In the genomic region with DNA sequence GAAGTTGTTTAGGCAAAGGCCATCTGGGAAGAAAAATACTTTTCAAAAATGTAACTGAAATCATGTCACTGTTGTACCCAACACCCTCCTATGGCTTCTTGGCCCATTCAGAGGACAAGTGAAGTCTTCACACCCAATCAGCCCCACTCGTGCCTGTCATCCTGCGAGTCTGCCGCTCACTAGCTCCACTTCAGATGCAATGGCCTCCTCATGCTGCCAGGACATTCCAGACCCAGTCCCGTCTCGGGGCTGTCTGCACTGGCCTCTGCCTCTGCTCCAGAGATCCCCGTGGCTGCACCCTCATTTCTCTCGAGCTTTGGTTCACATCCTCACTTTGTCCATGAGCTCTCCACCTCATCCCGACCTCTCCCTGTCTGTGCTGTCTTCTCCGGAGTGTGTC, we compare ENCODE assay signal across 25 cellular contexts.
DNase-seq lines count a peak whose midpoint lies in the region; ATAC-seq and TF ChIP-seq lines count a peak whose summit lies in the region.
"Had no signal": no experiment of that assay in that cellular context is flagged by ENCODE, and none has a peak within 500 bp of the region (broad histone marks: within the 10 kb centered on the region; RNA-seq: fewer than 3 reads in every experiment).

No MANE protein-coding gene starts in this region.

- 30% methylated on average over 9 of the region's 9 CpGs; no CpG with 5 or more reads in 1 of the 2 donors for WGBS in gastroesophageal sphincter (ENCODE audit: low coverage in 1 of 2), 2 donors
- 44 to 46% methylated on average over 9 of the region's 9 CpGs for WGBS in thyroid gland, 2 donors
- WGBS in adrenal gland, 4 donors = 77 to 81% (median 79%) methylated on average over 8 to 9 of the region's 9 CpGs

- no peaks in the 10 kb centered on the region for H3K9me3 Mint-ChIP-seq in activated CD8-positive, alpha-beta T cell treated with anti-CD3 and anti-CD28 coated beads, Interleukin-2, amount 10 ng/mL, durations not matched to agents 7 days and 5 days (ENCODE audit: insufficient read depth)
- H3K9me3 Mint-ChIP-seq: activated CD4-positive, alpha-beta memory T cell treated with anti-CD3 and anti-CD28 coated beads, Interleukin-2, amount 10 ng/mL, durations not matched to agents 7 days and 5 days; activated T-helper 17 cell treated with anti-CD3 and anti-CD28 coated beads, Interleukin-2, amount 50 U/mL, for 72 hours; CD4-positive, CD25-positive, alpha-beta regulatory T cell; immature natural killer cell; stimulated activated naive CD8-positive, alpha-beta T cell treated with anti-CD3 and anti-CD28 coated beads, Interleukin-15, amount 100 ng/mL, for 72 hours; T-helper 1 cell treated with Interleukin-12 subunit alpha and Interleukin-12 subunit beta and Interleukin-4 antibody, amounts not matched to agents 30 μg/mL and 1 μg/mL, for 36 hours had no signal

- DNase-seq in NCI-H69 (lab: John Stamatoyannopoulos, UW) = peak; percentile 39
- peak; percentile 41 to 46 for DNase-seq in thyroid gland
- no peak for DNase-seq in adrenal gland
- no peak for DNase-seq in AG08395 (ENCODE audit: low spot score)
- no peak for DNase-seq in activated CD8-positive, alpha-beta T cell treated with anti-CD3 and anti-CD28 coated beads, Interleukin-2, amount 10 ng/mL, durations not matched to agents 7 days and 5 days
- DNase-seq: activated CD4-positive, alpha-beta memory T cell treated with anti-CD3 and anti-CD28 coated beads, Interleukin-2, amount 10 ng/mL, durations not matched to agents 7 days and 5 days; activated CD4-positive, CD25-positive, alpha-beta regulatory T cell treated with anti-CD3 and anti-CD28 coated beads, Interleukin-2, amount 50 U/mL, for 72 hours; activated naive CD4-positive, alpha-beta T cell treated with anti-CD3 and anti-CD28 coated beads, Interleukin-2, amount 50 U/mL, for 16 hours; amygdala; CD4-positive, CD25-positive, alpha-beta regulatory T cell; GM23248; hippocampal formation; immature natural killer cell; naive B cell; psoas muscle; stimulated activated naive CD8-positive, alpha-beta T cell treated with anti-CD3 and anti-CD28 coated beads, Interleukin-15, amount 100 ng/mL, for 72 hours; trophoblast cell had no signal

- no peaks in the 10 kb centered on the region for H3K27me3 ChIP-seq in gastroesophageal sphincter
- H3K27me3 ChIP-seq in thyroid gland = no peaks in the 10 kb centered on the region
- H3K27me3 ChIP-seq in adrenal gland = peaks cover 14% of the 10 kb centered on the region
- H3K27me3 ChIP-seq: breast epithelium, colonic mucosa had no signal

- H3K4me3 Mint-ChIP-seq in activated CD8-positive, alpha-beta T cell treated with anti-CD3 and anti-CD28 coated beads, Interleukin-2, amount 10 ng/mL, durations not matched to agents 7 days and 5 days = no peak overlapping the region
- H3K4me3 Mint-ChIP-seq: activated CD4-positive, alpha-beta memory T cell treated with anti-CD3 and anti-CD28 coated beads, Interleukin-2, amount 10 ng/mL, durations not matched to agents 7 days and 5 days; activated T-helper 17 cell treated with anti-CD3 and anti-CD28 coated beads, Interleukin-2, amount 50 U/mL, for 72 hours; CD4-positive, CD25-positive, alpha-beta regulatory T cell; immature natural killer cell; naive B cell; stimulated activated naive CD8-positive, alpha-beta T cell treated with anti-CD3 and anti-CD28 coated beads, Interleukin-15, amount 100 ng/mL, for 72 hours; T-helper 1 cell treated with Interleukin-12 subunit alpha and Interleukin-12 subunit beta and Interleukin-4 antibody, amounts not matched to agents 30 μg/mL and 1 μg/mL, for 36 hours had no signal

- no peak for TF ChIP-seq POLR2A in gastroesophageal sphincter (IDR thresholded peaks at IDR 0.05)
- no peak for TF ChIP-seq POLR2A in thyroid gland (IDR thresholded peaks at IDR 0.05)
- TF ChIP-seq POLR2A in adrenal gland (IDR thresholded peaks at IDR 0.05) = no peak

- POLR2A ChIA-PET in HEK293 (lab: Yijun Ruan, JAX) = no interaction called here
- POLR2A ChIA-PET in activated CD8-positive, alpha-beta T cell treated with anti-CD3 and anti-CD28 coated beads, Interleukin-2, amount 10 ng/mL, durations not matched to agents 7 days and 5 days (lab: Charles Lee) = no interaction called here

- no peak for TF ChIP-seq CTCF in HEK293 (tag by site-specific recombination; IDR thresholded peaks at IDR 0.05)
- no peak for TF ChIP-seq CTCF in gastroesophageal sphincter (IDR thresholded peaks at IDR 0.05)
- no peak for TF ChIP-seq CTCF in thyroid gland (IDR thresholded peaks at IDR 0.05)
- TF ChIP-seq CTCF in adrenal gland (IDR thresholded peaks at IDR 0.05) = no peak

- no peak for ATAC-seq in gastroesophageal sphincter
- no peak for ATAC-seq in activated CD8-positive, alpha-beta T cell treated with anti-CD3 and anti-CD28 coated beads, Interleukin-2, amount 10 ng/mL, durations not matched to agents 7 days and 5 days
- ATAC-seq: activated T-helper 17 cell treated with anti-CD3 and anti-CD28 coated beads, Interleukin-2, amount 50 U/mL, for 72 hours; HepG2 had no signal

- intact Hi-C loops in thyroid gland (cut with DNase I) (no loop called here), adrenal gland (cut with DNase I) (no loop called here)

- CTCF ChIA-PET in HEK293 (lab: Yijun Ruan, JAX) = interaction anchor here (0.5 to 0.7 kb wide), 2 partner anchors 226 to 1868 kb away, joined by 3 to 4 read pairs; no protein-coding TSS in a partner anchor
- CTCF ChIA-PET in activated CD8-positive, alpha-beta T cell treated with anti-CD3 and anti-CD28 coated beads, Interleukin-2, amount 10 ng/mL, durations not matched to agents 7 days and 5 days (lab: Charles Lee) = no interaction called here

- H3K4me3 ChIP-seq in HEK293 (ENCODE audit: low read depth, low read length) (no peak overlapping the region), gastroesophageal sphincter (no peak overlapping the region), thyroid gland (replicated peaks in 1 of 3) (no peak overlapping the region), adrenal gland (no peak overlapping the region)
- H3K4me3 ChIP-seq: breast epithelium, colonic mucosa, GM23248, psoas muscle, SK-N-MC had no signal

- H3K9me3 ChIP-seq in HEK293 (ENCODE audit: control insufficient read depth, insufficient read depth, low read depth, low read length) (no peaks in the 10 kb centered on the region), gastroesophageal sphincter (no peaks in the 10 kb centered on the region), thyroid gland (no peaks in the 10 kb centered on the region), adrenal gland (replicated peaks in 1 of 3) (no peaks in the 10 kb centered on the region)
- H3K9me3 ChIP-seq: breast epithelium, colonic mucosa, psoas muscle had no signal

- no peaks in the 10 kb centered on the region for H3K36me3 Mint-ChIP-seq in activated CD8-positive, alpha-beta T cell treated with anti-CD3 and anti-CD28 coated beads, Interleukin-2, amount 10 ng/mL, durations not matched to agents 7 days and 5 days (ENCODE audit: low read depth)
- H3K36me3 Mint-ChIP-seq: CD4-positive, CD25-positive, alpha-beta regulatory T cell; immature natural killer cell; naive B cell had no signal

- H3K27ac Mint-ChIP-seq in activated CD8-positive, alpha-beta T cell treated with anti-CD3 and anti-CD28 coated beads, Interleukin-2, amount 10 ng/mL, durations not matched to agents 7 days and 5 days = no peak overlapping the region
- H3K27ac Mint-ChIP-seq: activated CD4-positive, alpha-beta memory T cell treated with anti-CD3 and anti-CD28 coated beads, Interleukin-2, amount 10 ng/mL, durations not matched to agents 7 days and 5 days; activated T-helper 17 cell treated with anti-CD3 and anti-CD28 coated beads, Interleukin-2, amount 50 U/mL, for 72 hours; naive B cell; stimulated activated naive CD8-positive, alpha-beta T cell treated with anti-CD3 and anti-CD28 coated beads, Interleukin-15, amount 100 ng/mL, for 72 hours; T-helper 1 cell treated with Interleukin-12 subunit alpha and Interleukin-12 subunit beta and Interleukin-4 antibody, amounts not matched to agents 30 μg/mL and 1 μg/mL, for 36 hours had no signal

- H3K36me3 ChIP-seq in HEK293 (ENCODE audit: control insufficient read depth in 2 of 2, insufficient read depth in 1 of 2, low read length in 2 of 2) (no peaks in the 10 kb centered on the region), gastroesophageal sphincter (no peaks in the 10 kb centered on the region), thyroid gland (no peaks in the 10 kb centered on the region), adrenal gland (replicated peaks in 1 of 2) (no peaks in the 10 kb centered on the region)
- H3K36me3 ChIP-seq: breast epithelium, colonic mucosa had no signal

- TF ChIP-seq EP300 in gastroesophageal sphincter (IDR thresholded peaks at IDR 0.05) = no peak

- H3K27me3 Mint-ChIP-seq in activated CD8-positive, alpha-beta T cell treated with anti-CD3 and anti-CD28 coated beads, Interleukin-2, amount 10 ng/mL, durations not matched to agents 7 days and 5 days (ENCODE audit: low read depth) = no peaks in the 10 kb centered on the region
- H3K27me3 Mint-ChIP-seq: activated CD4-positive, alpha-beta memory T cell treated with anti-CD3 and anti-CD28 coated beads, Interleukin-2, amount 10 ng/mL, durations not matched to agents 7 days and 5 days; stimulated activated naive CD8-positive, alpha-beta T cell treated with anti-CD3 and anti-CD28 coated beads, Interleukin-15, amount 100 ng/mL, for 72 hours had no signal

- H3K27ac ChIP-seq in HEK293 (ENCODE audit: extremely low read depth, low read depth, low read length) = no peak overlapping the region
- H3K27ac ChIP-seq in gastroesophageal sphincter = peak overlapping the region in 3 of 4 donors; percentile 56 to 76 (median 72)
- H3K27ac ChIP-seq in thyroid gland = no peak overlapping the region
- H3K27ac ChIP-seq in adrenal gland = no peak overlapping the region
- H3K27ac ChIP-seq: GM23248, psoas muscle, SK-N-MC had no signal

- H3K4me1 ChIP-seq in HEK293 (ENCODE audit: control insufficient read depth, insufficient read depth, low read length) = peaks cover 4% of the 10 kb centered on the region
- peaks cover 9 to 100% (median 19%) of the 10 kb centered on the region in 3 donors for H3K4me1 ChIP-seq in gastroesophageal sphincter
- peaks cover 14 to 22% of the 10 kb centered on the region in 2 donors for H3K4me1 ChIP-seq in thyroid gland
- no peaks in the 10 kb centered on the region for H3K4me1 ChIP-seq in adrenal gland (replicated peaks in 1 of 2)

- H3K4me1 Mint-ChIP-seq in activated CD8-positive, alpha-beta T cell treated with anti-CD3 and anti-CD28 coated beads, Interleukin-2, amount 10 ng/mL, durations not matched to agents 7 days and 5 days (ENCODE audit: low read depth) = no peaks in the 10 kb centered on the region
- H3K4me1 Mint-ChIP-seq: activated CD4-positive, alpha-beta memory T cell treated with anti-CD3 and anti-CD28 coated beads, Interleukin-2, amount 10 ng/mL, durations not matched to agents 7 days and 5 days; activated T-helper 17 cell treated with anti-CD3 and anti-CD28 coated beads, Interleukin-2, amount 50 U/mL, for 72 hours; CD4-positive, CD25-positive, alpha-beta regulatory T cell; immature natural killer cell; naive B cell; stimulated activated naive CD8-positive, alpha-beta T cell treated with anti-CD3 and anti-CD28 coated beads, Interleukin-15, amount 100 ng/mL, for 72 hours had no signal

TF ChIP-seq in HEK293, 187 proteins besides CTCF, POLR2A, EP300 and RAD21 (continues in another document):
- peak; percentile 41; the same call in 1 of the 2 replicates for TF ChIP-seq ZNF600 (tag by site-specific recombination; IDR thresholded peaks at IDR 0.05)

Comparison
In these comparisons a context has a peak if more than half of its experiments do, and no peak if none do; other contexts are left out.
1. H3K27ac ChIP-seq: peak in gastroesophageal sphincter (3 of 4); none in HEK293 (single experiment), thyroid gland (0 of 3) and adrenal gland (0 of 5).
2. DNase-seq: peak in NCI-H69 (single experiment) and thyroid gland (2 of 2); none in adrenal gland (0 of 7), AG08395 (single experiment) and activated CD8-positive, alpha-beta T cell treated with anti-CD3 and anti-CD28 coated beads, Interleukin-2, amount 10 ng/mL, durations not matched to agents 7 days and 5 days (single experiment).